ENCODE assay signal across 20 cellular contexts in genomic region chr12:1883513-1883912, GRCh38. TPM values are rescaled to one million over a fixed set of nuclear protein-coding genes. Genes with fewer than 3 reads are reported as not detected.
"Had no signal": no experiment of that assay in that cellular context is flagged by ENCODE, and none has a peak within 500 bp of the region (broad histone marks: within the 10 kb centered on the region; RNA-seq: fewer than 3 reads in every experiment).

No MANE protein-coding gene starts in this region.

- H3K27ac ChIP-seq: epithelial cell of prostate, esophagus squamous epithelium, gastroesophageal sphincter, parathyroid adenoma, prostate gland, right lobe of liver, tibial artery, upper lobe of right lung had no signal

- H3K9ac ChIP-seq: parathyroid adenoma had no signal

- H3K36me3 Mint-ChIP-seq: stimulated activated memory B cell treated with anti-CD40 and anti-IgM and Interleukin-4, amounts not matched to agents 10 μg/mL and 1 μg/mL and 100 μg/mL, for 72 hours had no signal

- DNase-seq: effector memory CD8-positive, alpha-beta T cell; esophagus squamous epithelium; foreskin fibroblast; left colon; naive thymus-derived CD4-positive, alpha-beta T cell; occipital lobe; stimulated activated CD4-positive, alpha-beta T cell treated with anti-CD3 and anti-CD28 coated beads, Interleukin-4, amount 100 ng/mL, for 1 hour; stimulated activated CD8-positive, alpha-beta memory T cell treated with anti-CD3 and anti-CD28 coated beads, Interleukin-4, amount 100 ng/mL, for 48 hours; upper lobe of right lung had no signal

- H3K9me3 Mint-ChIP-seq: central memory CD8-positive, alpha-beta T cell; effector memory CD8-positive, alpha-beta T cell; stimulated activated memory B cell treated with anti-CD40 and anti-IgM and Interleukin-4, amounts not matched to agents 10 μg/mL and 1 μg/mL and 100 μg/mL, for 72 hours had no signal

- ATAC-seq: effector memory CD8-positive, alpha-beta T cell; gastroesophageal sphincter; left colon; naive thymus-derived CD4-positive, alpha-beta T cell; stimulated activated memory B cell treated with anti-CD40 and anti-IgM and Interleukin-4, amounts not matched to agents 10 μg/mL and 1 μg/mL and 100 μg/mL, for 72 hours; upper lobe of right lung had no signal

- H3K4me1 ChIP-seq: esophagus squamous epithelium, gastroesophageal sphincter, parathyroid adenoma, prostate gland, right lobe of liver, tibial artery, upper lobe of right lung had no signal

- H3K27ac Mint-ChIP-seq: effector memory CD8-positive, alpha-beta T cell; naive thymus-derived CD4-positive, alpha-beta T cell; stimulated activated memory B cell treated with anti-CD40 and anti-IgM and Interleukin-4, amounts not matched to agents 10 μg/mL and 1 μg/mL and 100 μg/mL, for 72 hours; stimulated activated naive CD8-positive, alpha-beta T cell treated with anti-CD3 and anti-CD28 coated beads, Interleukin-15, Interleukin-2, amounts not matched to agents 100 ng/mL and 50 ng/mL, for 24 hours had no signal

- H3K9me3 ChIP-seq: esophagus squamous epithelium, gastroesophageal sphincter, prostate gland, right lobe of liver, tibial artery, upper lobe of right lung had no signal

- H3K4me1 Mint-ChIP-seq: central memory CD8-positive, alpha-beta T cell; naive thymus-derived CD4-positive, alpha-beta T cell; stimulated activated memory B cell treated with anti-CD40 and anti-IgM and Interleukin-4, amounts not matched to agents 10 μg/mL and 1 μg/mL and 100 μg/mL, for 72 hours had no signal

- H3K4me3 Mint-ChIP-seq: central memory CD8-positive, alpha-beta T cell; effector memory CD8-positive, alpha-beta T cell; naive thymus-derived CD4-positive, alpha-beta T cell; stimulated activated memory B cell treated with anti-CD40 and anti-IgM and Interleukin-4, amounts not matched to agents 10 μg/mL and 1 μg/mL and 100 μg/mL, for 72 hours; stimulated activated naive CD8-positive, alpha-beta T cell treated with anti-CD3 and anti-CD28 coated beads, Interleukin-15, Interleukin-2, amounts not matched to agents 100 ng/mL and 50 ng/mL, for 24 hours had no signal

- H3K4me3 ChIP-seq: esophagus squamous epithelium, gastroesophageal sphincter, prostate gland, right lobe of liver, tibial artery, upper lobe of right lung had no signal

- H3K36me3 ChIP-seq: esophagus squamous epithelium, gastroesophageal sphincter, prostate gland, right lobe of liver, tibial artery, upper lobe of right lung had no signal

RNA-seq across cellular contexts. Expression of gene CACNA2D4, which starts 34.9 kb away (rescaled TPM):
- total RNA-seq: lung microvascular endothelial cell, occipital lobe, temporal lobe had no signal
